Comparison of ENCODE assay signal across 5 cellular contexts in genomic region chr10:128432423-128432822, GRCh38.
"Had no signal": no experiment of that assay in that cellular context is flagged by ENCODE, and none has a peak within 500 bp of the region (broad histone marks: within the 10 kb centered on the region; RNA-seq: fewer than 3 reads in every experiment).

No MANE protein-coding gene starts in this region.

- H3K4me3 ChIP-seq: GM23338, K562 had no signal

- DNase-seq: H9, HCEC 1CT, IMR-90 had no signal
